12 cellular contexts compared by ENCODE assay signal in genomic region chr10:85791846-85792532, GRCh38.
DNase-seq lines count a peak whose midpoint lies in the region; ATAC-seq and TF ChIP-seq lines count a peak whose summit lies in the region.
"Had no signal": no experiment of that assay in that cellular context is flagged by ENCODE, and none has a peak within 500 bp of the region (broad histone marks: within the 10 kb centered on the region; RNA-seq: fewer than 3 reads in every experiment).

No MANE protein-coding gene starts in this region.

- H3K27ac Mint-ChIP-seq in brain: peak overlapping the region in 1 of 5 experiments; percentile 56
- no peak overlapping the region for H3K27ac Mint-ChIP-seq in effector memory CD8-positive, alpha-beta T cell
- H3K27ac Mint-ChIP-seq: stimulated activated naive B cell treated with anti-CD40 and anti-IgM and Interleukin-4, amounts not matched to agents 10 μg/mL and 1 μg/mL and 100 μg/mL, for 72 hours; T-helper 1 cell treated with Interleukin-12 subunit alpha and Interleukin-12 subunit beta and Interleukin-4 antibody, amounts not matched to agents 30 μg/mL and 1 μg/mL, for 36 hours had no signal

- ATAC-seq in HG03342 (IDR thresholded peaks at IDR 0.05; ENCODE audit: unreplicated experiment) (no peak), GM19455 (IDR thresholded peaks at IDR 0.05; ENCODE audit: unreplicated experiment) (no peak)
- no peak for ATAC-seq in effector memory CD8-positive, alpha-beta T cell (replicated peaks)
- ATAC-seq: stimulated activated naive B cell treated with anti-CD40 and anti-IgM and Interleukin-4, amounts not matched to agents 10 μg/mL and 1 μg/mL and 100 μg/mL, for 72 hours had no signal

- DNase-seq in midbrain (lab: John Stamatoyannopoulos, UW): peak; percentile 22
- DNase-seq in SHP77 treated with DMSO at 0.1 percent for 48 hours (lab: John Stamatoyannopoulos, UW): no peak
- DNase-seq in effector memory CD8-positive, alpha-beta T cell: no peak
- DNase-seq: DMS79; stimulated activated naive B cell treated with anti-CD40 and anti-IgM and Interleukin-4, amounts not matched to agents 10 μg/mL and 1 μg/mL and 100 μg/mL, for 72 hours had no signal

- peak; percentile 20 for TF ChIP-seq CTCF in C4-2B (conservative IDR thresholded peaks at IDR 0.05)
- no peak for TF ChIP-seq CTCF in HEK293 (tag by site-specific recombination; IDR thresholded peaks at IDR 0.05)
- peak; percentile 37 to 43 for TF ChIP-seq CTCF in brain (conservative IDR thresholded peaks at IDR 0.05)

- H3K9me3 Mint-ChIP-seq in brain: peaks cover 0 to 2% (median 0%) of the 10 kb centered on the region in 5 experiments
- no peaks in the 10 kb centered on the region for H3K9me3 Mint-ChIP-seq in effector memory CD8-positive, alpha-beta T cell
- H3K9me3 Mint-ChIP-seq: stimulated activated naive B cell treated with anti-CD40 and anti-IgM and Interleukin-4, amounts not matched to agents 10 μg/mL and 1 μg/mL and 100 μg/mL, for 72 hours; T-helper 1 cell treated with Interleukin-12 subunit alpha and Interleukin-12 subunit beta and Interleukin-4 antibody, amounts not matched to agents 30 μg/mL and 1 μg/mL, for 36 hours had no signal

- H3K27ac ChIP-seq in C4-2B (no peak overlapping the region), HEK293 (ENCODE audit: extremely low read depth, low read depth, low read length) (no peak overlapping the region)
- H3K27ac ChIP-seq: HL-60 had no signal

- peaks cover under 1% of the 10 kb centered on the region for H3K4me1 ChIP-seq in HEK293 (ENCODE audit: control insufficient read depth, insufficient read depth, low read length)

- H3K36me3 ChIP-seq in HEK293 (ENCODE audit: control insufficient read depth in 2 of 2, insufficient read depth in 1 of 2, low read length in 2 of 2): no peaks in the 10 kb centered on the region

- CTCF ChIA-PET in HEK293 (lab: Yijun Ruan, JAX): interaction anchor here (0.8 to 1.4 kb wide), 6 partner anchors 11 to 798 kb away, joined by 3 to 4 read pairs (median 3); no protein-coding TSS in a partner anchor

- no peaks in the 10 kb centered on the region for H3K9me3 ChIP-seq in HEK293 (ENCODE audit: control insufficient read depth, insufficient read depth, low read depth, low read length)

- peaks cover 42% of the 10 kb centered on the region for H3K4me1 Mint-ChIP-seq in brain
- H3K4me1 Mint-ChIP-seq in effector memory CD8-positive, alpha-beta T cell (ENCODE audit: low read depth in 2 of 2): peaks cover 5% of the 10 kb centered on the region in 2 donors
- H3K4me1 Mint-ChIP-seq: stimulated activated naive B cell treated with anti-CD40 and anti-IgM and Interleukin-4, amounts not matched to agents 10 μg/mL and 1 μg/mL and 100 μg/mL, for 72 hours had no signal

- no peak overlapping the region for H3K4me3 Mint-ChIP-seq in brain
- H3K4me3 Mint-ChIP-seq in effector memory CD8-positive, alpha-beta T cell: no peak overlapping the region
- H3K4me3 Mint-ChIP-seq: stimulated activated naive B cell treated with anti-CD40 and anti-IgM and Interleukin-4, amounts not matched to agents 10 μg/mL and 1 μg/mL and 100 μg/mL, for 72 hours; T-helper 1 cell treated with Interleukin-12 subunit alpha and Interleukin-12 subunit beta and Interleukin-4 antibody, amounts not matched to agents 30 μg/mL and 1 μg/mL, for 36 hours had no signal

- H3K36me3 Mint-ChIP-seq in brain: no peaks in the 10 kb centered on the region
- H3K36me3 Mint-ChIP-seq in effector memory CD8-positive, alpha-beta T cell (ENCODE audit: insufficient read depth): no peaks in the 10 kb centered on the region
- H3K36me3 Mint-ChIP-seq: stimulated activated naive B cell treated with anti-CD40 and anti-IgM and Interleukin-4, amounts not matched to agents 10 μg/mL and 1 μg/mL and 100 μg/mL, for 72 hours had no signal

- H3K4me3 ChIP-seq in HEK293 (ENCODE audit: low read depth, low read length): no peak overlapping the region

- H3K27me3 Mint-ChIP-seq in brain: no peaks in the 10 kb centered on the region
- H3K27me3 Mint-ChIP-seq in effector memory CD8-positive, alpha-beta T cell: peaks cover 7 to 30% of the 10 kb centered on the region in 2 donors

- POLR2A ChIA-PET in HEK293 (lab: Yijun Ruan, JAX): no interaction called here

TF ChIP-seq in HEK293, 187 proteins besides CTCF, POLR2A, EP300 and RAD21:
- TF ChIP-seq WT1 (tag by site-specific recombination; IDR thresholded peaks at IDR 0.05) (no peak), ZNF654 (tag by site-specific recombination; IDR thresholded peaks at IDR 0.05; ENCODE audit: low read depth) (0 out of 2 replicates have a peak, but pooled peaks have one; percentile 2)
TF ChIP-seq in HEK293: peak in this region for 1.
